ENCODE assay signal across 9 cellular contexts in the genomic region with DNA sequence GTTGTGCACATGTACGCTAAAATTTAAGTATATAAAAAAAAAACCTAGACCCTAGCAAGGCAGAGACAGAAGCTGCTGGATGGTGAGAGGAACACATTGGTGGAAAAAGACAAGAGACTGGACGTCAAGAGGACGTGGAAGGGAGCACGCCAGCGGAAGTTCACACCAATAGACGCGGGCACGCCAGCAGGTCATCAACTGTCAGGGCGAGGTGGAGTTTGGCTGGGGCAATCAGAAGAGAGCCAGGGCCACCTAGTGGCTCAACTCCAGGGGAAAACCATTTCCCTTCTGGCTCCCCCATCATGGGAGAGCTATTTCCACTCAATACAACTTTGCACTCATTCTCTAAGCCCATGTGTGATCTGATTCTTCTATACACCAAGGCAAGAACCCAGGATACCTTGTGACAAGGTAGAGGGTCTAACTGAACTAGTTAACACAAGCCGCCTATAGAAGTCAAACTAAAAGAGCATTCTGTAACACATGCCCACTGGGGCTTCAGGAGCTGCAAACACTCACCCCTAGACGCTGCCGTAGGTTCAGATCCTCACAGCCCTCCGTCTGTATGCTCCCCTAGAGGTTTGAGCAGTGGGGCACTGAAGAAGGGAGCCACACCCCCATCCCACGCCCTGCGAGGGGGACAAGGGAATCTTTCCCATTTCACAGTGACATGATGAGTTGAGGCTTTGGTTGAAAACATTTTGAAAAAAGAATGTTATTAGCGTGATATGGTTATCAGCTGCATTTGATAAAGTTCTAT.
DNase-seq lines count a peak whose midpoint lies in the region; ATAC-seq and TF ChIP-seq lines count a peak whose summit lies in the region.
"Had no signal": no experiment of that assay in that cellular context is flagged by ENCODE, and none has a peak within 500 bp of the region (broad histone marks: within the 10 kb centered on the region; RNA-seq: fewer than 3 reads in every experiment).

No MANE protein-coding gene starts in this region.

- no TSS peak for BruUV-seq in Caco-2 (replicated peaks; lab: Mats Ljungman, UMichigan)

- no peaks in the 10 kb centered on the region for H3K27me3 ChIP-seq in Caco-2 (replicated peaks; ENCODE audit: control insufficient read depth, insufficient read depth, low read length)
- no peaks in the 10 kb centered on the region for H3K27me3 ChIP-seq in SJCRH30

- TF ChIP-seq CTCF in Caco-2 (IDR thresholded peaks at IDR 0.05; ENCODE audit: insufficient read depth in 1 of 2, low read depth in 1 of 2, low read length in 1 of 2, severe bottlenecking in 1 of 2, unreplicated experiment in 1 of 2), result peak; percentile 42 to 46

- no peak overlapping the region for H3K27ac Mint-ChIP-seq in Caco-2 (ENCODE audit: unreplicated experiment)
- H3K27ac Mint-ChIP-seq: T-helper 17 cell had no signal

- intact Hi-C loops in Caco-2 (cut with micrococcal nuclease; ENCODE audit: unreplicated experiment), result loop anchor here (1.0 kb wide), 2 partner anchors 385 to 703 kb away; a partner anchor contains a TSS
- intact Hi-C loops in left colon (cut with DNase I, micrococcal nuclease), result no loop called here

- CTCF ChIA-PET in Caco-2 (lab: Charles Lee) (interaction anchor here (1.2 kb wide), 1 partner anchor 703 kb away, joined by 6 read pairs; a partner anchor contains a TSS), HEK293T (lab: Yijun Ruan, JAX) (interaction anchor here (0.6 to 1.0 kb wide), 3 partner anchors 79 to 1871 kb away, joined by 3 read pairs; no protein-coding TSS in a partner anchor)

- peak; percentile 34 to 42 for DNase-seq in Caco-2
- DNase-seq in HEK293T (ENCODE audit: extremely low spot score), result peak; percentile 24
- peak; percentile 2 to 20 for DNase-seq in SJCRH30
- DNase-seq in left colon, result peak in 1 of 2 donors; percentile 23
- no peak for DNase-seq in GOT3 (lab: John Stamatoyannopoulos, UW)
- DNase-seq in G401 (ENCODE audit: low spot score), result no peak
- DNase-seq in DMS 273 (lab: John Stamatoyannopoulos, UW; ENCODE audit: unreplicated experiment), result no peak
- no peak for DNase-seq in COLO668 (lab: John Stamatoyannopoulos, UW; ENCODE audit: unreplicated experiment)
- DNase-seq: T-helper 17 cell had no signal

- in situ Hi-C loops in G401 (cut with HindIII; ENCODE audit: low sequenced_read_pairs), result no loop called here

- H3K4me3 Mint-ChIP-seq in Caco-2 (ENCODE audit: unreplicated experiment), result no peak overlapping the region
- H3K4me3 Mint-ChIP-seq: T-helper 17 cell had no signal

- POLR2A ChIA-PET in Caco-2 (lab: Charles Lee) (no interaction called here), HEK293T (lab: Yijun Ruan, JAX) (no interaction called here)

- H3K9me3 Mint-ChIP-seq in Caco-2 (ENCODE audit: unreplicated experiment), result no peaks in the 10 kb centered on the region

- H3K27ac ChIP-seq in SJCRH30, result no peak overlapping the region

- H3K4me3 ChIP-seq in Caco-2 (ENCODE audit: low read depth, low read length) (no peak overlapping the region), SJCRH30 (no peak overlapping the region)

- no peaks in the 10 kb centered on the region for H3K36me3 Mint-ChIP-seq in Caco-2 (ENCODE audit: insufficient read depth, unreplicated experiment)

- H3K36me3 ChIP-seq in Caco-2 (ENCODE audit: control insufficient read depth, insufficient read depth, low read length), result no peaks in the 10 kb centered on the region
- no peaks in the 10 kb centered on the region for H3K36me3 ChIP-seq in SJCRH30

- peak; percentile 71 for ATAC-seq in left colon
- ATAC-seq: T-helper 17 cell had no signal

- no peaks in the 10 kb centered on the region for H3K9me3 ChIP-seq in Caco-2
- no peaks in the 10 kb centered on the region for H3K9me3 ChIP-seq in SJCRH30 (replicated peaks)

- H3K27me3 Mint-ChIP-seq in Caco-2 (ENCODE audit: insufficient read depth, unreplicated experiment), result no peaks in the 10 kb centered on the region

- H3K4me1 ChIP-seq in Caco-2 (no peaks in the 10 kb centered on the region), SJCRH30 (no peaks in the 10 kb centered on the region)

- no peaks in the 10 kb centered on the region for H3K4me1 Mint-ChIP-seq in Caco-2 (ENCODE audit: low read depth, unreplicated experiment)
- H3K4me1 Mint-ChIP-seq: T-helper 17 cell had no signal

TF ChIP-seq in HEK293T, 16 proteins besides CTCF, POLR2A, EP300 and RAD21:
- TF ChIP-seq FOXM1 (IDR thresholded peaks at IDR 0.05; ENCODE audit: borderline replicate concordance), result no peak
- TF ChIP-seq, protein P1, sequence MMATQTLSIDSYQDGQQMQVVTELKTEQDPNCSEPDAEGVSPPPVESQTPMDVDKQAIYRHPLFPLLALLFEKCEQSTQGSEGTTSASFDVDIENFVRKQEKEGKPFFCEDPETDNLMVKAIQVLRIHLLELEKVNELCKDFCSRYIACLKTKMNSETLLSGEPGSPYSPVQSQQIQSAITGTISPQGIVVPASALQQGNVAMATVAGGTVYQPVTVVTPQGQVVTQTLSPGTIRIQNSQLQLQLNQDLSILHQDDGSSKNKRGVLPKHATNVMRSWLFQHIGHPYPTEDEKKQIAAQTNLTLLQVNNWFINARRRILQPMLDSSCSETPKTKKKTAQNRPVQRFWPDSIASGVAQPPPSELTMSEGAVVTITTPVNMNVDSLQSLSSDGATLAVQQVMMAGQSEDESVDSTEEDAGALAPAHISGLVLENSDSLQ (IDR thresholded peaks at IDR 0.05), result 0 out of 2 replicates have a peak, but pooled peaks have one; percentile 17

Comparison
In these comparisons a context has a peak if more than half of its experiments do, and no peak if none do; other contexts are left out.
1. DNase-seq: peak in Caco-2 (2 of 2), HEK293T (single experiment) and SJCRH30 (2 of 2); none in GOT3 (single experiment), G401 (single experiment), DMS 273 (single experiment) and COLO668 (single experiment).